27 cellular contexts compared by ENCODE assay signal in genomic region chr2:240170354-240170735, GRCh38. TPM values are rescaled to one million over a fixed set of nuclear protein-coding genes. Genes with fewer than 3 reads are reported as not detected.
A peak's percentile ranks its signal among the peaks of the same experiment; 100 is the strongest.
DNase-seq lines count a peak whose midpoint lies in the region; TF ChIP-seq lines count a peak whose summit lies in the region.
"Had no signal": no experiment of that assay in that cellular context is flagged by ENCODE, and none has a peak within 500 bp of the region (broad histone marks: within the 10 kb centered on the region; RNA-seq: fewer than 3 reads in every experiment).

No MANE protein-coding gene starts in this region.

- no peaks in the 10 kb centered on the region for H3K36me3 Mint-ChIP-seq in neural progenitor cell
- H3K36me3 Mint-ChIP-seq: activated naive CD4-positive, alpha-beta T cell treated with anti-CD3 and anti-CD28 coated beads, Interleukin-2, amount 50 U/mL, for 24 hours; CD4-positive, alpha-beta memory T cell; stimulated activated memory B cell treated with anti-CD40 and anti-IgM and Interleukin-4, amounts not matched to agents 10 μg/mL and 1 μg/mL and 100 μg/mL, for 72 hours had no signal

- H3F3A ChIP-seq in neural progenitor cell (ENCODE audit: low read depth), result peaks cover 6% of the 10 kb centered on the region

- no peak overlapping the region for H3K9ac ChIP-seq in neural progenitor cell

- H2AFZ ChIP-seq in neural progenitor cell (replicated peaks), result no peak overlapping the region
- H2AFZ ChIP-seq: PC-9 had no signal

- H3K27me3 ChIP-seq in SJCRH30 (no peaks in the 10 kb centered on the region), neural progenitor cell (no peaks in the 10 kb centered on the region)
- H3K27me3 ChIP-seq: right lobe of liver, testis had no signal

- no peaks in the 10 kb centered on the region for H3K79me2 ChIP-seq in neural progenitor cell (ENCODE audit: low read depth)

- H3K4me3 ChIP-seq in SJCRH30, result no peak overlapping the region
- no peak overlapping the region for H3K4me3 ChIP-seq in neural progenitor cell
- H3K4me3 ChIP-seq in foreskin fibroblast (ENCODE audit: low read depth in 1 of 2, low read length in 2 of 2), result no peak overlapping the region
- H3K4me3 ChIP-seq: PC-9, right lobe of liver, testis had no signal

- peak; percentile 86 for DNase-seq in H4 (ENCODE audit: low spot score)
- peak; percentile 85 to 89 for DNase-seq in SJCRH30
- peak; percentile 31 for DNase-seq in epidermal melanocyte (ENCODE audit: insufficient read length, low spot score)
- peak; percentile 77 for DNase-seq in neural progenitor cell (ENCODE audit: low spot score)
- no peak for DNase-seq in DMS153 treated with DMSO at 0.1 percent for 48 hours (lab: John Stamatoyannopoulos, UW; ENCODE audit: unreplicated experiment)
- DNase-seq in NCI-H2107 (lab: John Stamatoyannopoulos, UW), result no peak
- DNase-seq in foreskin fibroblast, result no peak
- DNase-seq in LoVo (ENCODE audit: low spot score), result no peak
- DNase-seq: activated CD4-positive, CD25-positive, alpha-beta regulatory T cell; activated CD8-positive, alpha-beta T cell treated with anti-CD3 and anti-CD28 coated beads, Interleukin-2, amount 10 ng/mL, durations not matched to agents 7 days and 5 days; activated T-cell treated with anti-CD3 and anti-CD28 coated beads, Interleukin-2, amount 50 U/mL, for 48 hours; CD4-positive, alpha-beta memory T cell; KG1; NCI-H1092; NCI-H2081 treated with DMSO at 0.1 percent for 48 hours; NCI-H69; PC-9; testis had no signal

- H3K27ac ChIP-seq in SJCRH30 (no peak overlapping the region), neural progenitor cell (peak overlapping the region; percentile 30)
- H3K27ac ChIP-seq: PC-9, right lobe of liver, testis had no signal

- no peaks in the 10 kb centered on the region for H3K27me3 Mint-ChIP-seq in neural progenitor cell (ENCODE audit: insufficient read depth, low read depth)

- TF ChIP-seq CTCF in neural progenitor cell (IDR thresholded peaks at IDR 0.05), result peak; percentile 13
- no peak for TF ChIP-seq CTCF in foreskin fibroblast (IDR thresholded peaks at IDR 0.05; ENCODE audit: low read depth, low read length)

- H3K36me3 ChIP-seq in SJCRH30 (no peaks in the 10 kb centered on the region), neural progenitor cell (no peaks in the 10 kb centered on the region)
- H3K36me3 ChIP-seq: right lobe of liver had no signal

- peak overlapping the region; percentile 52 for H3K4me2 ChIP-seq in neural progenitor cell
- H3K4me2 ChIP-seq: PC-9 had no signal

- no peaks in the 10 kb centered on the region for H4K20me1 ChIP-seq in neural progenitor cell (ENCODE audit: low read depth)

- H3K9me3 Mint-ChIP-seq in neural progenitor cell, result peaks cover 2% of the 10 kb centered on the region
- H3K9me3 Mint-ChIP-seq: activated naive CD4-positive, alpha-beta T cell treated with anti-CD3 and anti-CD28 coated beads, Interleukin-2, amount 50 U/mL, for 24 hours had no signal

- peaks cover 19% of the 10 kb centered on the region for H3K4me1 Mint-ChIP-seq in neural progenitor cell
- H3K4me1 Mint-ChIP-seq: activated naive CD4-positive, alpha-beta T cell treated with anti-CD3 and anti-CD28 coated beads, Interleukin-2, amount 50 U/mL, for 24 hours; CD4-positive, alpha-beta memory T cell; stimulated activated memory B cell treated with anti-CD40 and anti-IgM and Interleukin-4, amounts not matched to agents 10 μg/mL and 1 μg/mL and 100 μg/mL, for 72 hours had no signal

- H3K4me1 ChIP-seq in SJCRH30 (peaks cover 12% of the 10 kb centered on the region), neural progenitor cell (peaks cover 19% of the 10 kb centered on the region)
- H3K4me1 ChIP-seq: right lobe of liver, testis had no signal

- peak overlapping the region; percentile 17 for H3K4me3 Mint-ChIP-seq in neural progenitor cell
- H3K4me3 Mint-ChIP-seq: activated CD8-positive, alpha-beta T cell treated with anti-CD3 and anti-CD28 coated beads, Interleukin-2, amount 10 ng/mL, durations not matched to agents 7 days and 5 days; activated naive CD4-positive, alpha-beta T cell treated with anti-CD3 and anti-CD28 coated beads, Interleukin-2, amount 50 U/mL, for 24 hours; CD4-positive, alpha-beta memory T cell; stimulated activated memory B cell treated with anti-CD40 and anti-IgM and Interleukin-4, amounts not matched to agents 10 μg/mL and 1 μg/mL and 100 μg/mL, for 72 hours had no signal

- peak overlapping the region; percentile 88 for H3K27ac Mint-ChIP-seq in neural progenitor cell
- H3K27ac Mint-ChIP-seq: activated CD8-positive, alpha-beta T cell treated with anti-CD3 and anti-CD28 coated beads, Interleukin-2, amount 10 ng/mL, durations not matched to agents 7 days and 5 days; activated naive CD4-positive, alpha-beta T cell treated with anti-CD3 and anti-CD28 coated beads, Interleukin-2, amount 50 U/mL, for 24 hours; CD4-positive, alpha-beta memory T cell; stimulated activated memory B cell treated with anti-CD40 and anti-IgM and Interleukin-4, amounts not matched to agents 10 μg/mL and 1 μg/mL and 100 μg/mL, for 72 hours had no signal

- H3K9me3 ChIP-seq in SJCRH30 (replicated peaks) (no peaks in the 10 kb centered on the region; the same call in 1 of the 2 replicates), neural progenitor cell (ENCODE audit: low read depth) (no peaks in the 10 kb centered on the region)
- H3K9me3 ChIP-seq: right lobe of liver, testis had no signal

RNA-seq across cellular contexts. Expression of gene OTOS, which starts 29.9 kb away (rescaled TPM):
- not detected in 2 replicates for total RNA-seq in H4 (2014; rRNA removed; shearing (Covaris generic))
- total RNA-seq in SJCRH30 (2014; rRNA removed; shearing (Covaris generic)), result 0.73 TPM in 1 of 2 replicates, not detected in the other
- not detected in 2 replicates for total RNA-seq in neural progenitor cell (ENCODE audit: low replicate concordance)
- total RNA-seq: activated CD8-positive, alpha-beta T cell treated with anti-CD3 and anti-CD28 coated beads, Interleukin-2, amount 10 ng/mL, durations not matched to agents 7 days and 5 days; bronchial epithelial cell; CD4-positive, alpha-beta memory T cell; esophagus mucosa; lung microvascular endothelial cell; osteocyte; PC-9; right lobe of liver; SK-MEL-5; T-helper 2 cell treated with Interferon-gamma antibody and Interleukin-4, amounts not matched to agents 100 ng/mL and 5 ng/mL, for 36 hours had no signal

RNA-seq across cellular contexts. Expression of gene COPS9, which starts 34.2 kb away (rescaled TPM):
- total RNA-seq in H4 (2014; rRNA removed; shearing (Covaris generic)), result 188 and 273 TPM in 2 replicates
- 265 and 304 TPM in 2 replicates for total RNA-seq in SJCRH30 (2014; rRNA removed; shearing (Covaris generic))
- total RNA-seq in neural progenitor cell (ENCODE audit: low replicate concordance), result 70.5 and 83.9 TPM in 2 replicates

Comparison
In these comparisons a context has a peak if more than half of its experiments do, and no peak if none do; other contexts are left out.
1. DNase-seq: peak in H4 (single experiment), SJCRH30 (2 of 2), epidermal melanocyte (single experiment) and neural progenitor cell (single experiment); none in DMS153 treated with DMSO at 0.1 percent for 48 hours (single experiment), NCI-H2107 (single experiment), foreskin fibroblast (0 of 2) and LoVo (single experiment).